16 cellular contexts compared by ENCODE assay signal in genomic region chr12:77980782-77981181, GRCh38.
A peak's percentile ranks its signal among the peaks of the same experiment; 100 is the strongest.
DNase-seq lines count a peak whose midpoint lies in the region; ATAC-seq, FAIRE-seq and TF ChIP-seq lines count a peak whose summit lies in the region.
"Had no signal": no experiment of that assay in that cellular context is flagged by ENCODE, and none has a peak within 500 bp of the region (broad histone marks: within the 10 kb centered on the region; RNA-seq: fewer than 3 reads in every experiment).

No MANE protein-coding gene starts in this region.

- H3K27ac Mint-ChIP-seq in astrocyte (ENCODE audit: unreplicated experiment): no peak overlapping the region
- no peak overlapping the region for H3K27ac Mint-ChIP-seq in CD8-positive, alpha-beta T cell
- H3K27ac Mint-ChIP-seq: CD8-positive, alpha-beta memory T cell had no signal

- H3K27me3 ChIP-seq in astrocyte (ENCODE audit: insufficient read depth, low read length) (no peaks in the 10 kb centered on the region), aorta (ENCODE audit: control insufficient read depth in 1 of 2, insufficient read depth in 2 of 2, low read length in 1 of 2) (no peaks in the 10 kb centered on the region)
- no peaks in the 10 kb centered on the region for H3K27me3 ChIP-seq in CD8-positive, alpha-beta T cell (ENCODE audit: insufficient read depth, low read length)

- peaks cover 6% of the 10 kb centered on the region for H3K36me3 Mint-ChIP-seq in astrocyte (ENCODE audit: low read depth, unreplicated experiment)
- H3K36me3 Mint-ChIP-seq in CD8-positive, alpha-beta T cell: no peaks in the 10 kb centered on the region
- H3K36me3 Mint-ChIP-seq: CD8-positive, alpha-beta memory T cell had no signal

- H3K9ac ChIP-seq in astrocyte (ENCODE audit: low read length): no peak overlapping the region

- H3K4me3 ChIP-seq in astrocyte (ENCODE audit: insufficient read depth, low read depth, low read length): no peak overlapping the region
- H3K4me3 ChIP-seq in fibroblast of villous mesenchyme (ENCODE audit: low read depth, low read length): no peak overlapping the region
- H3K4me3 ChIP-seq in coronary artery: no peak overlapping the region
- no peak overlapping the region for H3K4me3 ChIP-seq in aorta (ENCODE audit: low read length in 2 of 2)
- H3K4me3 ChIP-seq in CD8-positive, alpha-beta T cell (ENCODE audit: low read depth, low read length): no peak overlapping the region
- H3K4me3 ChIP-seq: PC-9 had no signal

- CTCF ChIA-PET in CD8-positive, alpha-beta T cell (lab: Charles Lee): no interaction called here

- H3K27ac ChIP-seq in astrocyte (ENCODE audit: low read depth, low read length) (no peak overlapping the region), coronary artery (no peak overlapping the region), aorta (ENCODE audit: low read depth in 1 of 2, low read length in 2 of 2) (no peak overlapping the region)
- H3K27ac ChIP-seq in CD8-positive, alpha-beta T cell (ENCODE audit: low read depth, low read length): no peak overlapping the region
- H3K27ac ChIP-seq: PC-9 had no signal

- intact Hi-C loops in aorta (cut with DNase I): no loop called here
- intact Hi-C loops in CD8-positive, alpha-beta T cell (cut with DNase I, micrococcal nuclease): no loop called here

- no peak overlapping the region for H3K4me2 ChIP-seq in astrocyte (ENCODE audit: low read length)
- H3K4me2 ChIP-seq: PC-9 had no signal

- POLR2A ChIA-PET in CD8-positive, alpha-beta T cell (lab: Charles Lee): no interaction called here

- H3K4me3 Mint-ChIP-seq in astrocyte (ENCODE audit: unreplicated experiment): no peak overlapping the region
- H3K4me3 Mint-ChIP-seq in CD8-positive, alpha-beta T cell: no peak overlapping the region
- H3K4me3 Mint-ChIP-seq: CD8-positive, alpha-beta memory T cell had no signal

- H3K4me1 ChIP-seq in astrocyte (ENCODE audit: insufficient read depth, low read length): no peaks in the 10 kb centered on the region
- H3K4me1 ChIP-seq in aorta (ENCODE audit: control insufficient read depth in 1 of 2, insufficient read depth in 2 of 2, low read length in 2 of 2): no peaks in the 10 kb centered on the region
- no peaks in the 10 kb centered on the region for H3K4me1 ChIP-seq in CD8-positive, alpha-beta T cell (ENCODE audit: insufficient read depth, low read length)

- H3K36me3 ChIP-seq in astrocyte (ENCODE audit: insufficient read depth, low read length) (no peaks in the 10 kb centered on the region), aorta (ENCODE audit: control insufficient read depth in 1 of 2, insufficient read depth in 2 of 2, low read length in 1 of 2) (no peaks in the 10 kb centered on the region)
- H3K36me3 ChIP-seq in CD8-positive, alpha-beta T cell (ENCODE audit: insufficient read depth, low read length): no peaks in the 10 kb centered on the region

- H3K4me1 Mint-ChIP-seq in astrocyte (ENCODE audit: low read depth, unreplicated experiment): peaks cover 5% of the 10 kb centered on the region
- no peaks in the 10 kb centered on the region for H3K4me1 Mint-ChIP-seq in CD8-positive, alpha-beta T cell (ENCODE audit: low read depth)
- H3K4me1 Mint-ChIP-seq: CD8-positive, alpha-beta memory T cell had no signal

- no peaks in the 10 kb centered on the region for H4K20me1 ChIP-seq in astrocyte (ENCODE audit: insufficient read depth, low read length)

- no peak overlapping the region for H2AFZ ChIP-seq in astrocyte (ENCODE audit: low read depth, low read length)
- H2AFZ ChIP-seq: PC-9 had no signal

- no peaks in the 10 kb centered on the region for H3K79me2 ChIP-seq in astrocyte (ENCODE audit: insufficient read depth, low read length)

- peaks cover 2% of the 10 kb centered on the region for H3K9me3 Mint-ChIP-seq in astrocyte (ENCODE audit: unreplicated experiment)
- peaks cover 7% of the 10 kb centered on the region for H3K9me3 Mint-ChIP-seq in CD8-positive, alpha-beta T cell

- FAIRE-seq in astrocyte (lab: Jason Lieb, UNC): no peak

- no peaks in the 10 kb centered on the region for H3K9me3 ChIP-seq in astrocyte (ENCODE audit: insufficient read depth, low read depth, low read length)
- H3K9me3 ChIP-seq in aorta (ENCODE audit: control insufficient read depth, low read length): no peaks in the 10 kb centered on the region
- H3K9me3 ChIP-seq in CD8-positive, alpha-beta T cell (ENCODE audit: low read length): no peaks in the 10 kb centered on the region

- H3K27me3 Mint-ChIP-seq in astrocyte (ENCODE audit: low read depth, unreplicated experiment): no peaks in the 10 kb centered on the region
- no peaks in the 10 kb centered on the region for H3K27me3 Mint-ChIP-seq in CD8-positive, alpha-beta T cell (ENCODE audit: low read depth)
- H3K27me3 Mint-ChIP-seq: CD8-positive, alpha-beta memory T cell had no signal

- TF ChIP-seq CTCF in astrocyte (IDR thresholded peaks at IDR 0.05; ENCODE audit: insufficient read depth, low read depth, low read length) (no peak), fibroblast of villous mesenchyme (IDR thresholded peaks at IDR 0.05; ENCODE audit: insufficient read depth, low read depth, low read length) (no peak), coronary artery (IDR thresholded peaks at IDR 0.05) (no peak)
- no peak for TF ChIP-seq CTCF in CD8-positive, alpha-beta T cell (IDR thresholded peaks at IDR 0.05)

- DNase-seq in EH (ENCODE audit: low read depth): peak; percentile 9
- peak; percentile 61 for DNase-seq in MV-4-11 (lab: John Stamatoyannopoulos, UW)
- peak; percentile 73 for DNase-seq in astrocyte (ENCODE audit: low read depth)
- DNase-seq in fibroblast of villous mesenchyme (ENCODE audit: low read depth): peak; percentile 74
- DNase-seq in NCI-H526 (lab: John Stamatoyannopoulos, UW): no peak
- no peak for DNase-seq in coronary artery (ENCODE audit: low spot score)
- no peak for DNase-seq in aorta
- DNase-seq in CD8-positive, alpha-beta T cell: no peak
- DNase-seq: CD8-positive, alpha-beta memory T cell; DMS153; H7; Kasumi-1; NCI-H1436 treated with DMSO at 0.1 percent for 48 hours; NCI-H2081 treated with DMSO at 0.1 percent for 48 hours; NCI-H524 treated with DMSO at 0.1 percent for 48 hours; PC-9 had no signal

- WGBS in aorta, 2 donors: 25 to 30% methylated on average over 2 of the region's 2 CpGs

- ATAC-seq in aorta (ENCODE audit: low FRiP score): no peak
- ATAC-seq in CD8-positive, alpha-beta T cell: no peak

Comparison
In these comparisons a context has a peak if more than half of its experiments do, and no peak if none do; other contexts are left out.
1. DNase-seq: peak in EH (single experiment), MV-4-11 (single experiment), astrocyte (single experiment) and fibroblast of villous mesenchyme (single experiment); none in NCI-H526 (0 of 2), coronary artery (single experiment), aorta (0 of 2) and CD8-positive, alpha-beta T cell (0 of 7).